Comparison of ENCODE assay signal across 19 cellular contexts in the genomic region with DNA sequence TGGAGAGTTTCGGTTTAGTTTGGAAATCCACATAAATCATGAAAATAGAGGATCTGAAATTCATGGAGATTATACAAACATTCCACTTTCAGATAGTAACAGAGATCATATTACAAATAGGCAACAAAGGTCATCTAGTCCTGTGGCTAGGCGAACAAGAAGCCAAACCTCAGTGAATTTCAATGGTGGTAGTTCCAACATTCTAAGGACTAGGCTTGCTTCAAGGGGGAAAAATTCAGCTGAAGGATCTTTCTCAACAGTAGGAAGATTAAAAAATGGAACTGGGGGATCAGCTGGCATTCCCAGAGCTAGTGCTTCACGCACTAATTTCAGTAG. TPM values are rescaled to one million over a fixed set of nuclear protein-coding genes. Genes with fewer than 3 reads are reported as not detected.
DNase-seq lines count a peak whose midpoint lies in the region; ATAC-seq and TF ChIP-seq lines count a peak whose summit lies in the region.
"Had no signal": no experiment of that assay in that cellular context is flagged by ENCODE, and none has a peak within 500 bp of the region (broad histone marks: within the 10 kb centered on the region; RNA-seq: fewer than 3 reads in every experiment).

No MANE protein-coding gene starts in this region.

- H3K4me3 ChIP-seq in endodermal cell (ENCODE audit: low read length) (no peak overlapping the region), gastrocnemius medialis (no peak overlapping the region), mammary epithelial cell (replicated peaks in 1 of 3; ENCODE audit: insufficient read depth in 1 of 3, low read depth in 2 of 3, low read length in 3 of 3) (no peak overlapping the region)
- H3K4me3 ChIP-seq: cardiac muscle cell, mucosa of descending colon, SK-N-MC, tibial artery had no signal

- H3K27me3 ChIP-seq in endodermal cell (ENCODE audit: control insufficient read depth, insufficient read depth, low read length, poor library complexity, severe bottlenecking) (no peaks in the 10 kb centered on the region), gastrocnemius medialis (no peaks in the 10 kb centered on the region), mammary epithelial cell (ENCODE audit: insufficient read depth, low read length) (no peaks in the 10 kb centered on the region)
- H3K27me3 ChIP-seq: cardiac muscle cell, tibial artery had no signal

- peaks cover 90% of the 10 kb centered on the region for H3K4me1 Mint-ChIP-seq in activated CD4-positive, alpha-beta T cell treated with anti-CD3 and anti-CD28 coated beads for 36 hours
- H3K4me1 Mint-ChIP-seq in WTC11 (peaks cover 80% of the 10 kb centered on the region), endodermal cell (peaks cover 46% of the 10 kb centered on the region)

- WGBS in endodermal cell (ENCODE audit: insufficient coverage in 1 of 2, insufficient read length in 1 of 2), 2 experiments: 96 to 100% methylated on average over 2 to 3 of the region's 3 CpGs
- 100% methylated on average over 3 of the region's 3 CpGs for WGBS in mammary epithelial cell (ENCODE audit: low coverage, missing lambda C conversion rate)

- no peak overlapping the region for H3K27ac ChIP-seq in endodermal cell (ENCODE audit: low read depth, low read length)
- peak overlapping the region; percentile 72 to 76 (median 73) for H3K27ac ChIP-seq in gastrocnemius medialis
- H3K27ac ChIP-seq in mammary epithelial cell (ENCODE audit: insufficient read depth, low read depth, low read length): no peak overlapping the region
- H3K27ac ChIP-seq: 22Rv1, cardiac muscle cell, parathyroid adenoma, SK-N-MC, tibial artery, VCaP had no signal

- H3K36me3 ChIP-seq in endodermal cell (ENCODE audit: control insufficient read depth, insufficient read depth, low read length): no peaks in the 10 kb centered on the region
- no peaks in the 10 kb centered on the region for H3K36me3 ChIP-seq in gastrocnemius medialis
- H3K36me3 ChIP-seq in mammary epithelial cell (ENCODE audit: insufficient read depth, low read length): no peaks in the 10 kb centered on the region
- H3K36me3 ChIP-seq: cardiac muscle cell, tibial artery had no signal

- no peaks in the 10 kb centered on the region for H3K9me3 Mint-ChIP-seq in activated CD4-positive, alpha-beta T cell treated with anti-CD3 and anti-CD28 coated beads for 36 hours (ENCODE audit: low read depth)
- no peaks in the 10 kb centered on the region for H3K9me3 Mint-ChIP-seq in WTC11
- no peaks in the 10 kb centered on the region for H3K9me3 Mint-ChIP-seq in endodermal cell
- H3K9me3 Mint-ChIP-seq: HFFc6 had no signal

- POLR2A ChIA-PET in activated CD4-positive, alpha-beta T cell treated with anti-CD3 and anti-CD28 coated beads for 36 hours (lab: Charles Lee): interaction anchor here (1.1 kb wide), 1 partner anchor 23 kb away, joined by 3 read pairs; no protein-coding TSS in a partner anchor
- POLR2A ChIA-PET in WTC11 (lab: Charles Lee): no interaction called here

- H3K36me3 Mint-ChIP-seq in activated CD4-positive, alpha-beta T cell treated with anti-CD3 and anti-CD28 coated beads for 36 hours (ENCODE audit: low read depth): peaks cover 34% of the 10 kb centered on the region
- H3K36me3 Mint-ChIP-seq in WTC11 (no peaks in the 10 kb centered on the region), endodermal cell (ENCODE audit: low read depth) (peaks cover 8% of the 10 kb centered on the region)

- intact Hi-C loops in activated CD4-positive, alpha-beta T cell treated with anti-CD3 and anti-CD28 coated beads for 36 hours (cut with DNase I, micrococcal nuclease): loop anchor here (2.0 to 10.0 kb wide), 4 partner anchors 15 to 355 kb away; partner anchors contain the start of gene MRPS31 (in 1 of the 2)
- intact Hi-C loops in gastrocnemius medialis (cut with DNase I; ENCODE audit: low total_unique reads) (no loop called here), mammary epithelial cell (cut with micrococcal nuclease) (no loop called here)

- peak overlapping the region; percentile 92 for H3K27ac Mint-ChIP-seq in activated CD4-positive, alpha-beta T cell treated with anti-CD3 and anti-CD28 coated beads for 36 hours
- H3K27ac Mint-ChIP-seq in WTC11 (peak overlapping the region; percentile 68), endodermal cell (peak overlapping the region; percentile 10)
- H3K27ac Mint-ChIP-seq: HFFc6 had no signal

- peak overlapping the region; percentile 41 for H3K4me3 Mint-ChIP-seq in activated CD4-positive, alpha-beta T cell treated with anti-CD3 and anti-CD28 coated beads for 36 hours
- H3K4me3 Mint-ChIP-seq in WTC11 (no peak overlapping the region), endodermal cell (no peak overlapping the region)
- H3K4me3 Mint-ChIP-seq: HFFc6 had no signal

- H3K27me3 Mint-ChIP-seq in activated CD4-positive, alpha-beta T cell treated with anti-CD3 and anti-CD28 coated beads for 36 hours: no peaks in the 10 kb centered on the region
- H3K27me3 Mint-ChIP-seq in WTC11 (ENCODE audit: low read depth) (no peaks in the 10 kb centered on the region), endodermal cell (ENCODE audit: insufficient read depth) (no peaks in the 10 kb centered on the region)

- no peak overlapping the region for H3K4me2 ChIP-seq in mammary epithelial cell (ENCODE audit: insufficient read depth, low read depth, low read length)

- no peaks in the 10 kb centered on the region for H4K20me1 ChIP-seq in mammary epithelial cell (ENCODE audit: insufficient read depth, low read length)

- H2AFZ ChIP-seq in mammary epithelial cell (ENCODE audit: low read depth, low read length): no peak overlapping the region
- H2AFZ ChIP-seq: parathyroid adenoma had no signal

- no peak for DNase-seq in activated CD4-positive, alpha-beta T cell treated with anti-CD3 and anti-CD28 coated beads for 36 hours
- DNase-seq in activated CD4-positive, alpha-beta T cell treated with anti-CD3 and anti-CD28 coated beads, Interleukin-2, amount 50 U/mL, for 48 hours: no peak
- DNase-seq in WTC11 (ENCODE audit: low spot score) (no peak), endodermal cell (no peak), gastrocnemius medialis (no peak), NCI-H2107 treated with DMSO at 0.1 percent for 48 hours (lab: John Stamatoyannopoulos, UW; ENCODE audit: unreplicated experiment) (no peak), mammary epithelial cell (no peak)
- DNase-seq: glutamatergic neuron, HFFc6, islet precursor cell, mucosa of descending colon, NCI-H1694, tibial artery had no signal

- no TSS peak for BruUV-seq in mammary epithelial cell (replicated peaks; lab: Mats Ljungman, UMichigan)

- H3K9me3 ChIP-seq in endodermal cell (ENCODE audit: control insufficient read depth, low read length): peaks cover 9% of the 10 kb centered on the region
- H3K9me3 ChIP-seq in gastrocnemius medialis: no peaks in the 10 kb centered on the region
- no peaks in the 10 kb centered on the region for H3K9me3 ChIP-seq in mammary epithelial cell (replicated peaks; ENCODE audit: insufficient read depth, low read length)
- H3K9me3 ChIP-seq: mucosa of descending colon, tibial artery had no signal

- H3K4me1 ChIP-seq in endodermal cell (ENCODE audit: control insufficient read depth, insufficient read depth, low read length) (peaks cover 6% of the 10 kb centered on the region), gastrocnemius medialis (peaks cover 97 to 100% of the 10 kb centered on the region in 2 donors), mammary epithelial cell (ENCODE audit: insufficient read depth, low read length) (no peaks in the 10 kb centered on the region)
- H3K4me1 ChIP-seq: parathyroid adenoma had no signal

- in situ Hi-C loops in gastrocnemius medialis (cut with MboI; ENCODE audit: low sequenced_read_pairs in 4 of 4): no loop called here
- in situ Hi-C loops in mammary epithelial cell (cut with MboI; ENCODE audit: low sequenced_read_pairs in 2 of 2): no loop called here

- peaks cover 3% of the 10 kb centered on the region for H3K79me2 ChIP-seq in mammary epithelial cell (ENCODE audit: insufficient read depth, low read length)
- H3K79me2 ChIP-seq: parathyroid adenoma had no signal

- TF ChIP-seq CTCF in WTC11 (IDR thresholded peaks at IDR 0.05): no peak
- no peak for TF ChIP-seq CTCF in endodermal cell (conservative IDR thresholded peaks at IDR 0.05)
- no peak for TF ChIP-seq CTCF in gastrocnemius medialis (IDR thresholded peaks at IDR 0.05 in 4 of 5, conservative IDR thresholded peaks at IDR 0.05 in 1 of 5)
- TF ChIP-seq CTCF in mammary epithelial cell (conservative IDR thresholded peaks at IDR 0.05 in 1 of 2, IDR thresholded peaks at IDR 0.05 in 1 of 2; ENCODE audit: extremely low read depth in 1 of 2, insufficient read depth in 1 of 2, low read depth in 1 of 2, low read length in 2 of 2): no peak

- dilution Hi-C loops in mammary epithelial cell (cut with HindIII; ENCODE audit: low sequenced_read_pairs): no loop called here

- no peak overlapping the region for H3K9ac ChIP-seq in endodermal cell (ENCODE audit: extremely low read depth, low read length, poor library complexity, severe bottlenecking)
- H3K9ac ChIP-seq in mammary epithelial cell (ENCODE audit: insufficient read depth, low read length): no peak overlapping the region
- H3K9ac ChIP-seq: parathyroid adenoma had no signal

- no peak for ATAC-seq in activated CD4-positive, alpha-beta T cell treated with anti-CD3 and anti-CD28 coated beads for 36 hours
- ATAC-seq in WTC11 (no peak), gastrocnemius medialis (no peak), GM18517 (IDR thresholded peaks at IDR 0.05; ENCODE audit: unreplicated experiment) (no peak)
- ATAC-seq: mucosa of descending colon had no signal

- TF ChIP-seq POLR2A in gastrocnemius medialis (IDR thresholded peaks at IDR 0.05): no peak

- CTCF ChIA-PET in activated CD4-positive, alpha-beta T cell treated with anti-CD3 and anti-CD28 coated beads for 36 hours (lab: Charles Lee): interaction anchor here (1.0 kb wide), 2 partner anchors 11 to 16 kb away, joined by 3 read pairs; no protein-coding TSS in a partner anchor
- CTCF ChIA-PET in WTC11 (lab: Charles Lee) (no interaction called here), mammary epithelial cell (lab: Charles Lee; ENCODE audit: low non-redundant PET) (no interaction called here)

TF ChIP-seq in WTC11, 78 proteins besides CTCF, POLR2A, EP300 and RAD21 (continues in another document):
- no peak for TF ChIP-seq MYBL2 (CRISPR knock-in tag; IDR thresholded peaks at IDR 0.05)
- no peak for TF ChIP-seq ZNF416 (CRISPR knock-in tag; IDR thresholded peaks at IDR 0.05)

RNA-seq across cellular contexts. Expression of gene FOXO1, which starts 47.0 kb away (rescaled TPM):
- 10 to 100 TPM; 37.5 to 42.5 TPM for total RNA-seq in activated CD4-positive, alpha-beta T cell treated with anti-CD3 and anti-CD28 coated beads for 36 hours
- total RNA-seq in WTC11 (2021): 34.3 to 37.9 TPM (median 34.4 TPM) in 3 replicates
- total RNA-seq in endodermal cell: 10 to 100 TPM; 20.1 to 29.7 TPM
- 10.5 TPM for polyA plus RNA-seq in endodermal cell (2013, experiment 1 of 2)
- 10.4 TPM for polyA plus RNA-seq in endodermal cell (2013, experiment 2 of 2)
- 100 to 1,000 TPM; 117 to 250 (median 159) TPM for total RNA-seq in gastrocnemius medialis
- 10 to 100 TPM; 10.1 to 23.3 TPM for total RNA-seq in mammary epithelial cell
- 3.3 TPM for polyA plus RNA-seq in mammary epithelial cell
- 15.0 TPM for polyA minus RNA-seq in mammary epithelial cell

Comparison
In these comparisons a context has a peak if more than half of its experiments do, and no peak if none do; other contexts are left out.
1. H3K27ac Mint-ChIP-seq: peak in every context shown above with its lines; median percentile 92 in activated CD4-positive, alpha-beta T cell treated with anti-CD3 and anti-CD28 coated beads for 36 hours; 68 in WTC11; 10 in endodermal cell.
2. H3K27ac ChIP-seq: peak in gastrocnemius medialis (4 of 4); none in endodermal cell (single experiment) and mammary epithelial cell (single experiment).
3. intact Hi-C loops: an anchor here in activated CD4-positive, alpha-beta T cell treated with anti-CD3 and anti-CD28 coated beads for 36 hours (2.0 to 10.0 kb wide); none called in gastrocnemius medialis and mammary epithelial cell.